ENCODE assay signal across 8 cellular contexts in the genomic region with DNA sequence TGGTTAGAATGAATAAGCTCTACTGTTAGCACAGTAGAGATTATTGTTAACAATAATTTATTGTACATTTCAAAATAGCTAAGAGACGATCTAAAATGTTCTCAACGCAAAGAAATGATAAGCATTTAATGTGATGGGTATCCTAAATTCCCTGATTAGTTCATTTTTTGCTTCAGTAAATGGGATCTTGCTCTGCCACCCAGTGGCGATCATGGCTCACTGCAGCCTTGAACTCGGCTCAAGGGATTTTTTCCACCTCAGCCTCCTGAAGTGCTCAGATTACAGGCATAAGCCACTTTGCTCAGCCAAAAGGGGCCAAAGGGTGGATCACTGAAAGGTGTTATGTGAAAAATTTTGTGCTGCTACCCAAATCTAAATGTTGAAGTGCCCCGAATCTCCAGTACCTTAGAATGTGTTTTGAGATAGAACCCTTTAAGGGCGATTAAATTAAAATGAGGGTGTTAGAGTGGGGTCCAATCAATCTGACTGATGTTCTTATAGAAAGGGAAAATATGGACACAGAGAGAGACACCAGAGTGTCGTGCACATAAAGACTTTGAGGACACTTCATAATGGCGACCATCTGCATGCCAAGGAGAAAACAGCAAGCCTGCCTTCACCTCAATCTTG. TPM values are rescaled to one million over a fixed set of nuclear protein-coding genes. Genes with fewer than 3 reads are reported as not detected.
A peak's percentile ranks its signal among the peaks of the same experiment; 100 is the strongest.
DNase-seq lines count a peak whose midpoint lies in the region; ATAC-seq, FAIRE-seq and TF ChIP-seq lines count a peak whose summit lies in the region.

No MANE protein-coding gene starts in this region.

- no peaks in the 10 kb centered on the region for H3K36me3 ChIP-seq in endothelial cell of umbilical vein (ENCODE audit: control insufficient read depth in 2 of 2, extremely low read depth in 1 of 2, insufficient read depth in 2 of 2, low read length in 2 of 2)

- H4K20me1 ChIP-seq in endothelial cell of umbilical vein (replicated peaks; ENCODE audit: control insufficient read depth, extremely low read depth, insufficient read depth, low read length), result no peaks in the 10 kb centered on the region

- H3K4me3 ChIP-seq in AG04450 (ENCODE audit: low read depth, low read length), result no peak overlapping the region
- H3K4me3 ChIP-seq in endothelial cell of umbilical vein (replicated peaks in 1 of 3; ENCODE audit: insufficient read depth in 1 of 3, low read depth in 1 of 3, low read length in 3 of 3), result no peak overlapping the region

- no peak overlapping the region for H3K4me3 Mint-ChIP-seq in natural killer cell
- H3K4me3 Mint-ChIP-seq in stimulated activated memory B cell treated with anti-CD40 and anti-IgM and Interleukin-4, amounts not matched to agents 10 μg/mL and 1 μg/mL and 100 μg/mL, for 72 hours, result no peak overlapping the region

- TF ChIP-seq CTCF in AG04450 (IDR thresholded peaks at IDR 0.05; ENCODE audit: low read depth, low read length) (peak; percentile 91), endothelial cell of umbilical vein (IDR thresholded peaks at IDR 0.05; ENCODE audit: extremely low read depth in 1 of 2, insufficient read depth in 1 of 2, low read depth in 1 of 2, low read length in 2 of 2) (peak; percentile 76 to 86), natural killer cell (IDR thresholded peaks at IDR 0.05) (peak; percentile 94)

- ATAC-seq in natural killer cell, result peak; percentile 86 to 99 (median 89)
- no peak for ATAC-seq in stimulated activated memory B cell treated with anti-CD40 and anti-IgM and Interleukin-4, amounts not matched to agents 10 μg/mL and 1 μg/mL and 100 μg/mL, for 72 hours

- H3K9ac ChIP-seq in endothelial cell of umbilical vein (replicated peaks; ENCODE audit: extremely low read depth, insufficient read depth, low read length), result no peak overlapping the region

- H3K27ac Mint-ChIP-seq in natural killer cell, result no peak overlapping the region
- no peak overlapping the region for H3K27ac Mint-ChIP-seq in stimulated activated memory B cell treated with anti-CD40 and anti-IgM and Interleukin-4, amounts not matched to agents 10 μg/mL and 1 μg/mL and 100 μg/mL, for 72 hours

- no peaks in the 10 kb centered on the region for H3K27me3 ChIP-seq in AG04450 (ENCODE audit: control insufficient read depth, insufficient read depth, low read length)
- no peaks in the 10 kb centered on the region for H3K27me3 ChIP-seq in endothelial cell of umbilical vein (ENCODE audit: control insufficient read depth in 2 of 2, insufficient read depth in 2 of 2, low read length in 2 of 2)

- H3K27me3 Mint-ChIP-seq in natural killer cell (ENCODE audit: low read depth in 2 of 2), result peaks cover 0 to 3% of the 10 kb centered on the region in 2 donors
- H3K27me3 Mint-ChIP-seq in stimulated activated memory B cell treated with anti-CD40 and anti-IgM and Interleukin-4, amounts not matched to agents 10 μg/mL and 1 μg/mL and 100 μg/mL, for 72 hours, result peaks cover 8% of the 10 kb centered on the region

- H3K4me2 ChIP-seq in endothelial cell of umbilical vein (ENCODE audit: insufficient read depth, low read length), result no peak overlapping the region

- H3K4me1 Mint-ChIP-seq in natural killer cell, result no peaks in the 10 kb centered on the region
- no peaks in the 10 kb centered on the region for H3K4me1 Mint-ChIP-seq in stimulated activated memory B cell treated with anti-CD40 and anti-IgM and Interleukin-4, amounts not matched to agents 10 μg/mL and 1 μg/mL and 100 μg/mL, for 72 hours

- no peak overlapping the region for H2AFZ ChIP-seq in endothelial cell of umbilical vein (ENCODE audit: low read depth, low read length)

- POLR2A ChIA-PET in AG04450 (lab: Yijun Ruan, JAX) (no interaction called here), endothelial cell of umbilical vein (lab: Charles Lee) (no interaction called here)

- H3K9me3 ChIP-seq in AG04450 (ENCODE audit: control insufficient read depth, insufficient read depth, low read length), result no peaks in the 10 kb centered on the region
- H3K9me3 ChIP-seq in endothelial cell of umbilical vein (replicated peaks; ENCODE audit: control insufficient read depth, insufficient read depth, low read length), result no peaks in the 10 kb centered on the region

- CTCF ChIA-PET in AG04450 (lab: Charles Lee), result interaction anchor here (0.6 to 1.5 kb wide), 34 partner anchors 9 to 547 kb away, joined by 3 to 37 read pairs (median 4); partner anchors contain the start of gene ZNF616
- CTCF ChIA-PET in endothelial cell of umbilical vein (lab: Charles Lee), result interaction anchor here (0.8 to 2.0 kb wide), 8 partner anchors 10 to 460 kb away, joined by 3 to 13 read pairs (median 6); partner anchors contain the start of genes PPP2R1A and ZNF616

- no TSS peak for BruUV-seq in endothelial cell of umbilical vein (replicated peaks; lab: Mats Ljungman, UMichigan)

- no peaks in the 10 kb centered on the region for H3K79me2 ChIP-seq in endothelial cell of umbilical vein (ENCODE audit: control insufficient read depth, insufficient read depth, low read length)

- TF ChIP-seq POLR2A in GM12891 (IDR thresholded peaks at IDR 0.05; ENCODE audit: low read depth, low read length) (no peak), endothelial cell of umbilical vein (IDR thresholded peaks at IDR 0.05; ENCODE audit: low read depth, low read length) (no peak)

- peak; percentile 79 for FAIRE-seq in GM12891 (lab: Jason Lieb, UNC)
- peak; percentile 83 for FAIRE-seq in endothelial cell of umbilical vein (lab: Jason Lieb, UNC)

- intact Hi-C loops in endothelial cell of umbilical vein (cut with micrococcal nuclease), result loop anchor here (1.0 to 5.0 kb wide), 6 partner anchors 46 to 527 kb away; partner anchors contain the start of genes PPP2R1A, ZNF614, ZNF616 and ZNF649
- intact Hi-C loops in natural killer cell (cut with micrococcal nuclease), result loop anchor here (1.0 to 5.0 kb wide), 3 partner anchors 46 to 461 kb away; partner anchors contain the start of genes PPP2R1A and ZNF616

- dilution Hi-C loops in endothelial cell of umbilical vein (cut with MboI; ENCODE audit: extremely low pct_ligation_motif_present, low sequenced_read_pairs), result no loop called here

- no peaks in the 10 kb centered on the region for H3K9me3 Mint-ChIP-seq in natural killer cell
- H3K9me3 Mint-ChIP-seq in stimulated activated memory B cell treated with anti-CD40 and anti-IgM and Interleukin-4, amounts not matched to agents 10 μg/mL and 1 μg/mL and 100 μg/mL, for 72 hours, result no peaks in the 10 kb centered on the region

- DNase-seq in AG04450 (ENCODE audit: low read depth, low spot score) (peak; percentile 54), GM12891 (ENCODE audit: insufficient read length, low spot score) (no peak), NCI-H69 (lab: John Stamatoyannopoulos, UW) (peak; percentile 70), endothelial cell of umbilical vein (ENCODE audit: low read depth, low spot score) (peak; percentile 69), natural killer cell (peak; percentile 52)
- peak in 2 of 3 experiments; percentile 5 to 20 for DNase-seq in activated CD8-positive, alpha-beta memory T cell treated with anti-CD3 and anti-CD28 coated beads for 48 hours (ENCODE audit: low read depth in 2 of 3, low spot score in 2 of 3)
- peak; percentile 29 for DNase-seq in stimulated activated naive CD4-positive, alpha-beta T cell treated with Interleukin-2 at 50 U/mL for 16 hours (lab: John Stamatoyannopoulos, UW)

- H3K27ac ChIP-seq in AG04450 (ENCODE audit: low read depth, low read length) (no peak overlapping the region), endothelial cell of umbilical vein (ENCODE audit: insufficient read depth, low read depth, low read length) (no peak overlapping the region)

- no peaks in the 10 kb centered on the region for H3K36me3 Mint-ChIP-seq in natural killer cell
- H3K36me3 Mint-ChIP-seq in stimulated activated memory B cell treated with anti-CD40 and anti-IgM and Interleukin-4, amounts not matched to agents 10 μg/mL and 1 μg/mL and 100 μg/mL, for 72 hours, result no peaks in the 10 kb centered on the region

- H3K4me1 ChIP-seq in endothelial cell of umbilical vein (ENCODE audit: control insufficient read depth, extremely low read depth, insufficient read depth, low read length), result no peaks in the 10 kb centered on the region

- H3K9me1 ChIP-seq in endothelial cell of umbilical vein (replicated peaks; ENCODE audit: control insufficient read depth, extremely low read depth, insufficient read depth, low read length), result no peaks in the 10 kb centered on the region

RNA-seq across cellular contexts. Expression of gene ZNF766, which starts 31.5 kb away (rescaled TPM):
- polyA plus RNA-seq in AG04450 (2011; rRNA removed), result 9.2 and 14.0 TPM in 2 replicates
- 7.8 and 13.6 TPM in 2 replicates for polyA minus RNA-seq in AG04450 (2011; rRNA and poly(A)+ RNA removed)
- polyA plus RNA-seq in GM12891 (2012; ENCODE audit: low read depth, missing spikeins), result 9.8 TPM
- total RNA-seq in endothelial cell of umbilical vein, result 8.9 and 9.1 TPM in 2 replicates
- polyA plus RNA-seq in endothelial cell of umbilical vein, result 1.8 and 2.9 TPM in 2 replicates
- 3.9 and 4.3 TPM in 2 replicates for polyA plus RNA-seq in endothelial cell of umbilical vein (2011; cell fraction: cytosol; rRNA removed)
- polyA plus RNA-seq in endothelial cell of umbilical vein (2011; cell fraction: nucleus; rRNA removed), result 3.8 and 5.5 TPM in 2 replicates
- polyA plus RNA-seq in endothelial cell of umbilical vein (2012), result 9.3 and 11.4 TPM in 2 replicates
- polyA minus RNA-seq in endothelial cell of umbilical vein, result 5.4 and 8.8 TPM in 2 replicates
- polyA minus RNA-seq in endothelial cell of umbilical vein (2011; cell fraction: cytosol; rRNA and poly(A)+ RNA removed), result 5.3 TPM
- 4.0 and 6.5 TPM in 2 replicates for polyA minus RNA-seq in endothelial cell of umbilical vein (2011; cell fraction: nucleus; rRNA and poly(A)+ RNA removed)
- 10 to 100 TPM; 29.4 to 36.9 (median 32.9) TPM for total RNA-seq in natural killer cell

RNA-seq across cellular contexts. Expression of gene PPP2R1A, which starts 48.0 kb away (rescaled TPM):
- polyA plus RNA-seq in AG04450 (2011; rRNA removed) (158 and 243 TPM in 2 replicates), endothelial cell of umbilical vein (216 and 221 TPM in 2 replicates)
- polyA minus RNA-seq in AG04450 (2011; rRNA and poly(A)+ RNA removed), result 507 and 586 TPM in 2 replicates
- polyA plus RNA-seq in GM12891 (2012; ENCODE audit: low read depth, missing spikeins), result 145 TPM
- total RNA-seq in endothelial cell of umbilical vein (253 and 257 TPM in 2 replicates), natural killer cell (100 to 1,000 TPM; 221 to 256 (median 232) TPM)
- polyA plus RNA-seq in endothelial cell of umbilical vein (2011; cell fraction: cytosol; rRNA removed), result 176 and 186 TPM in 2 replicates
- 113 and 119 TPM in 2 replicates for polyA plus RNA-seq in endothelial cell of umbilical vein (2011; cell fraction: nucleus; rRNA removed)
- polyA plus RNA-seq in endothelial cell of umbilical vein (2012), result 282 and 342 TPM in 2 replicates
- polyA minus RNA-seq in endothelial cell of umbilical vein, result 287 and 298 TPM in 2 replicates
- 151 TPM for polyA minus RNA-seq in endothelial cell of umbilical vein (2011; cell fraction: cytosol; rRNA and poly(A)+ RNA removed)
- 127 and 136 TPM in 2 replicates for polyA minus RNA-seq in endothelial cell of umbilical vein (2011; cell fraction: nucleus; rRNA and poly(A)+ RNA removed)

RNA-seq across cellular contexts. Expression of gene ZNF480, which starts 59.1 kb away (rescaled TPM):
- polyA plus RNA-seq in AG04450 (2011; rRNA removed) (11.9 TPM in 2 replicates), endothelial cell of umbilical vein (2.0 and 3.6 TPM in 2 replicates)
- polyA minus RNA-seq in AG04450 (2011; rRNA and poly(A)+ RNA removed), result 12.5 and 14.5 TPM in 2 replicates
- polyA plus RNA-seq in GM12891 (2012; ENCODE audit: low read depth, missing spikeins), result 3.2 TPM
- total RNA-seq in endothelial cell of umbilical vein (9.2 and 10.0 TPM in 2 replicates), natural killer cell (1 to 10 TPM; 6.4 to 9.4 (median 7.6) TPM)
- 4.2 and 6.5 TPM in 2 replicates for polyA plus RNA-seq in endothelial cell of umbilical vein (2011; cell fraction: cytosol; rRNA removed)
- 3.4 and 4.0 TPM in 2 replicates for polyA plus RNA-seq in endothelial cell of umbilical vein (2011; cell fraction: nucleus; rRNA removed)
- 18.2 and 20.8 TPM in 2 replicates for polyA plus RNA-seq in endothelial cell of umbilical vein (2012)
- polyA minus RNA-seq in endothelial cell of umbilical vein, result 4.7 and 9.4 TPM in 2 replicates
- polyA minus RNA-seq in endothelial cell of umbilical vein (2011; cell fraction: cytosol; rRNA and poly(A)+ RNA removed), result 5.6 TPM
- 3.3 and 6.7 TPM in 2 replicates for polyA minus RNA-seq in endothelial cell of umbilical vein (2011; cell fraction: nucleus; rRNA and poly(A)+ RNA removed)
